In genomic region chr9:90772381-90772780, GRCh38 we compare ENCODE assay signal across 26 cellular contexts. TPM values are rescaled to one million over a fixed set of nuclear protein-coding genes. Genes with fewer than 3 reads are reported as not detected.
"Had no signal": no experiment of that assay in that cellular context is flagged by ENCODE, and none has a peak within 500 bp of the region (broad histone marks: within the 10 kb centered on the region; RNA-seq: fewer than 3 reads in every experiment).

No MANE protein-coding gene starts in this region.

- H3K27ac Mint-ChIP-seq: activated CD4-positive, alpha-beta memory T cell treated with anti-CD3 and anti-CD28 coated beads, Interleukin-2, amount 10 ng/mL, durations not matched to agents 7 days and 5 days; activated CD4-positive, alpha-beta T cell treated with anti-CD3 and anti-CD28 coated beads, Interleukin-2, amount 10 ng/mL, durations not matched to agents 7 days and 5 days; activated naive CD4-positive, alpha-beta T cell treated with anti-CD3 and anti-CD28 coated beads, Interleukin-2, amount 10 ng/mL, durations not matched to agents 7 days and 5 days; activated naive CD8-positive, alpha-beta T cell treated with anti-CD3 and anti-CD28 coated beads, Interleukin-2, amount 10 ng/mL, durations not matched to agents 7 days and 5 days; activated T-cell treated with anti-CD3 and anti-CD28 coated beads, Interleukin-2, amount 50 U/mL, for 24 hours; natural killer cell had no signal

- H2AFZ ChIP-seq: neural progenitor cell had no signal

- H3K4me1 Mint-ChIP-seq: activated CD4-positive, alpha-beta memory T cell treated with anti-CD3 and anti-CD28 coated beads, Interleukin-2, amount 10 ng/mL, durations not matched to agents 7 days and 5 days; activated CD4-positive, alpha-beta T cell treated with anti-CD3 and anti-CD28 coated beads, Interleukin-2, amount 10 ng/mL, durations not matched to agents 7 days and 5 days; activated naive CD4-positive, alpha-beta T cell treated with anti-CD3 and anti-CD28 coated beads, Interleukin-2, amount 10 ng/mL, durations not matched to agents 7 days and 5 days; activated naive CD8-positive, alpha-beta T cell treated with anti-CD3 and anti-CD28 coated beads, Interleukin-2, amount 10 ng/mL, durations not matched to agents 7 days and 5 days had no signal

- ATAC-seq: activated CD4-positive, CD25-positive, alpha-beta regulatory T cell treated with anti-CD3 and anti-CD28 coated beads, Interleukin-2, amount 50 U/mL, for 24 hours; foreskin keratinocyte; heart right ventricle; natural killer cell; right cardiac atrium; stimulated activated naive CD8-positive, alpha-beta T cell treated with anti-CD3 and anti-CD28 coated beads, Interleukin-15, Interleukin-2, amounts not matched to agents 100 U/mL and 50 U/mL, for 24 hours had no signal

- H3K36me3 ChIP-seq: ascending aorta, brain microvascular endothelial cell, esophagus muscularis mucosa, heart right ventricle, neural progenitor cell, transverse colon, uterus had no signal

- H3K4me1 ChIP-seq: ascending aorta, esophagus muscularis mucosa, foreskin keratinocyte, neural progenitor cell, testis, transverse colon, uterus had no signal

- H3K4me2 ChIP-seq: neural progenitor cell had no signal

- H3K4me3 ChIP-seq: ascending aorta, esophagus muscularis mucosa, heart right ventricle, neural progenitor cell, testis, transverse colon, uterus had no signal

- H3K27ac ChIP-seq: ascending aorta, brain microvascular endothelial cell, esophagus muscularis mucosa, foreskin keratinocyte, heart right ventricle, neural progenitor cell, testis, transverse colon, uterus, VCaP had no signal

- H3K36me3 Mint-ChIP-seq: activated naive CD4-positive, alpha-beta T cell treated with anti-CD3 and anti-CD28 coated beads, Interleukin-2, amount 10 ng/mL, durations not matched to agents 7 days and 5 days; activated naive CD8-positive, alpha-beta T cell treated with anti-CD3 and anti-CD28 coated beads, Interleukin-2, amount 10 ng/mL, durations not matched to agents 7 days and 5 days; natural killer cell; neural progenitor cell had no signal

- H3K4me3 Mint-ChIP-seq: activated CD4-positive, alpha-beta memory T cell treated with anti-CD3 and anti-CD28 coated beads, Interleukin-2, amount 10 ng/mL, durations not matched to agents 7 days and 5 days; activated CD4-positive, alpha-beta T cell treated with anti-CD3 and anti-CD28 coated beads, Interleukin-2, amount 10 ng/mL, durations not matched to agents 7 days and 5 days; activated naive CD4-positive, alpha-beta T cell treated with anti-CD3 and anti-CD28 coated beads, Interleukin-2, amount 10 ng/mL, durations not matched to agents 7 days and 5 days; activated naive CD8-positive, alpha-beta T cell treated with anti-CD3 and anti-CD28 coated beads, Interleukin-2, amount 10 ng/mL, durations not matched to agents 7 days and 5 days; activated T-cell treated with anti-CD3 and anti-CD28 coated beads, Interleukin-2, amount 50 U/mL, for 24 hours; natural killer cell; neural progenitor cell had no signal

- H3K9ac ChIP-seq: neural progenitor cell had no signal

- H3K27me3 ChIP-seq: ascending aorta, brain microvascular endothelial cell, esophagus muscularis mucosa, neural progenitor cell, testis, transverse colon, uterus had no signal

- DNase-seq: activated CD4-positive, alpha-beta memory T cell treated with anti-CD3 and anti-CD28 coated beads, Interleukin-2, amount 10 ng/mL, durations not matched to agents 7 days and 5 days; activated CD4-positive, alpha-beta T cell treated with anti-CD3 and anti-CD28 coated beads, Interleukin-2, amount 10 ng/mL, durations not matched to agents 7 days and 5 days; activated CD8-positive, alpha-beta memory T cell treated with anti-CD3 and anti-CD28 coated beads, Interleukin-2, amount 50 U/mL, for 48 hours; activated gamma-delta T cell; activated naive CD4-positive, alpha-beta T cell treated with anti-CD3 and anti-CD28 coated beads, Interleukin-2, amount 10 ng/mL, durations not matched to agents 7 days and 5 days; activated naive CD8-positive, alpha-beta T cell treated with anti-CD3 and anti-CD28 coated beads, Interleukin-2, amount 10 ng/mL, durations not matched to agents 7 days and 5 days; activated T-cell treated with anti-CD3 and anti-CD28 coated beads, Interleukin-2, amount 50 U/mL, for 24 hours; brain microvascular endothelial cell; cortex of kidney; foreskin keratinocyte; heart right ventricle; midbrain; natural killer cell; right cardiac atrium; stimulated activated CD4-positive, alpha-beta T cell treated with anti-CD3 and anti-CD28 coated beads, Interleukin-15, amount 100 ng/mL, for 24 hours; stimulated activated CD4-positive, alpha-beta T cell treated with anti-CD3 and anti-CD28 coated beads, Interleukin-2, amount 100 ng/mL, for 24 hours; stimulated activated naive CD8-positive, alpha-beta T cell treated with anti-CD3 and anti-CD28 coated beads, Interleukin-15, Interleukin-2, amounts not matched to agents 100 U/mL and 50 U/mL, for 24 hours; testis; transverse colon; uterus had no signal

- H3K9me3 Mint-ChIP-seq: natural killer cell had no signal

- H3K9me3 ChIP-seq: ascending aorta, esophagus muscularis mucosa, testis, uterus had no signal

RNA-seq across cellular contexts. Expression of gene SYK, which starts 29.2 kb away (rescaled TPM):
- total RNA-seq: activated CD4-positive, alpha-beta memory T cell treated with anti-CD3 and anti-CD28 coated beads, Interleukin-2, amount 10 ng/mL, durations not matched to agents 7 days and 5 days; osteoblast had no signal
